ENCODE assay signal across 18 cellular contexts in the genomic region with DNA sequence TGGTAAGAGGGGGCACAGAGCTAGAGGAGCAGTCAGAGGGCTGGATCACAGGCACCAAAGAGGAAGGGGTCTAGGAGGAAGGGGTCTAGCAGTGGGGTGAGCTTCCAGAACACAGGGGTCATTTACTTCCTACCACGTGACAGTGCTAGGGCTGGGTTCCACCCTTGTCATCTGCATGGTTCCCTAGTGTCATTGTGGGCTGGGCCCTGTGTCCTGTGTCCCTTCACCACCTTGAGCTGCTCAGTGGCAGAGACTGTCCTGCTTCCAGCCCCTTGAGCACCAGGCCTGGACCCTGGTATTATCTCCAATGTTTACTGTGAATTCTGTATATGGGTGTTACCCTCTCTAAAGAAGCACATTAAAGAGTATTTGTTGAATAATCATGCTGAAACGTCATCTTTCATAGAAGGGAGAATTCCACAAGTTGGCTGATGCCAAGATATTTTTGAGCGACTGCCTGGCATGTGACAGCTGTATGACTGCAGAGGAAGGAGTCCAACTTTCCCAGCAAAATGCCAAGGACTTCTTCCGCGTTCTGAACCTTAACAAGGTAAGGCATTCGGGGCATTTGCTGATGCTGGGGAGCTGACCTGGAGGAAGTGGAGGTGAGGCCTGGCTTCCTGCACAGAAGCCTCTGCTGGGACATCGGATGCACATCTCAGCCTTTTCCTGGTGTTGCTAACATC. TPM values are rescaled to one million over a fixed set of nuclear protein-coding genes. Genes with fewer than 3 reads are reported as not detected.
DNase-seq lines count a peak whose midpoint lies in the region; ATAC-seq and TF ChIP-seq lines count a peak whose summit lies in the region.
"Had no signal": no experiment of that assay in that cellular context is flagged by ENCODE, and none has a peak within 500 bp of the region (broad histone marks: within the 10 kb centered on the region; RNA-seq: fewer than 3 reads in every experiment).

No MANE protein-coding gene starts in this region.

- no peak overlapping the region for H2AFZ ChIP-seq in Loucy (ENCODE audit: low read length)
- no peak overlapping the region for H2AFZ ChIP-seq in neuronal stem cell (ENCODE audit: low read length)

- H2AK5ac ChIP-seq in neuronal stem cell (ENCODE audit: low read depth, low read length) = no peak overlapping the region

- H2BK120ac ChIP-seq in neuronal stem cell (ENCODE audit: low read depth, low read length) = no peak overlapping the region

- intact Hi-C loops in transverse colon (cut with DNase I; ENCODE audit: low total_unique reads) = no loop called here

- H4K8ac ChIP-seq in neuronal stem cell (ENCODE audit: low read depth, low read length) = no peak overlapping the region

- no peak for TF ChIP-seq EP300 in transverse colon (IDR thresholded peaks at IDR 0.05; ENCODE audit: low read depth)

- H3F3A ChIP-seq in Loucy (ENCODE audit: low read depth) = no peaks in the 10 kb centered on the region

- no peak overlapping the region for H3K14ac ChIP-seq in neuronal stem cell (ENCODE audit: low read length)

- peak overlapping the region; percentile 56 for H3K27ac Mint-ChIP-seq in T-helper 17 cell
- no peak overlapping the region for H3K27ac Mint-ChIP-seq in mesothelial cell of epicardium

- no peak overlapping the region for H3K4ac ChIP-seq in neuronal stem cell (ENCODE audit: low read length)

- DNase-seq in T-helper 17 cell (no peak), dermis microvascular lymphatic vessel endothelial cell (ENCODE audit: low read depth in 2 of 2) (peak; percentile 58 to 63), neuronal stem cell (ENCODE audit: low spot score) (no peak), mesothelial cell of epicardium (ENCODE audit: low spot score in 2 of 2, unreplicated experiment in 2 of 2) (no peak), transverse colon (no peak)
- DNase-seq: activated CD4-positive, alpha-beta T cell treated with anti-CD3 and anti-CD28 coated beads, Interleukin-2, amount 50 U/mL, for 48 hours; activated effector memory CD4-positive, alpha-beta T cell treated with anti-CD3 and anti-CD28 coated beads, Interleukin-2, amount 50 U/mL, for 16 hours; BE2C; Calu3; colonic mucosa; foreskin keratinocyte; NCI-H187 treated with DMSO at 0.1 percent for 48 hours; NCI-H345; ovary; stimulated activated CD4-positive, alpha-beta T cell treated with anti-CD3 and anti-CD28 coated beads, Interleukin-4, amount 100 ng/mL, for 24 hours had no signal

- TF ChIP-seq CTCF in Loucy (conservative IDR thresholded peaks at IDR 0.05; ENCODE audit: low read length) (no peak), mesothelial cell of epicardium (IDR thresholded peaks at IDR 0.05; ENCODE audit: unreplicated experiment) (no peak), transverse colon (IDR thresholded peaks at IDR 0.05) (no peak)

- H3K79me2 ChIP-seq in Loucy (ENCODE audit: insufficient read depth, low read length) = peaks cover 78% of the 10 kb centered on the region

- no peak for TF ChIP-seq POLR2A in transverse colon (IDR thresholded peaks at IDR 0.05)

- no peak overlapping the region for H2BK12ac ChIP-seq in neuronal stem cell (ENCODE audit: low read length)

- H3K9me3 ChIP-seq in Loucy (ENCODE audit: insufficient read depth, low read depth, low read length) (no peaks in the 10 kb centered on the region), T-helper 17 cell (ENCODE audit: control insufficient read depth, low read length, poor library complexity, severe bottlenecking) (no peaks in the 10 kb centered on the region), neuronal stem cell (replicated peaks in 1 of 2; ENCODE audit: control insufficient read depth in 2 of 2, insufficient read depth in 1 of 2, low read depth in 1 of 2, low read length in 2 of 2) (no peaks in the 10 kb centered on the region), transverse colon (no peaks in the 10 kb centered on the region)
- H3K9me3 ChIP-seq: BE2C, colonic mucosa, ovary had no signal

- no peaks in the 10 kb centered on the region for H3K9me2 ChIP-seq in Loucy (replicated peaks; ENCODE audit: low read depth, low read length)

- peaks cover 29% of the 10 kb centered on the region for H3K4me1 Mint-ChIP-seq in T-helper 17 cell
- H3K4me1 Mint-ChIP-seq in mesothelial cell of epicardium = peaks cover 4% of the 10 kb centered on the region

- H3K36me3 ChIP-seq in Loucy (ENCODE audit: insufficient read depth, low read length) = peaks cover 78% of the 10 kb centered on the region; the same call in 1 of the 2 replicates
- peaks cover 51 to 91% of the 10 kb centered on the region in 2 donors for H3K36me3 ChIP-seq in neuronal stem cell (replicated peaks in 1 of 2; ENCODE audit: control insufficient read depth in 2 of 2, insufficient read depth in 2 of 2, low read length in 2 of 2)
- H3K36me3 ChIP-seq in transverse colon = peaks cover 0 to 51% (median 20%) of the 10 kb centered on the region in 4 donors
- H3K36me3 ChIP-seq: ovary had no signal

- H3K23ac ChIP-seq in neuronal stem cell (ENCODE audit: low read depth, low read length, poor library complexity) = peak overlapping the region; percentile 9

- peaks cover 55% of the 10 kb centered on the region for H4K20me1 ChIP-seq in Loucy (ENCODE audit: insufficient read depth, low read length, poor library complexity, severe bottlenecking)

- H3K9ac ChIP-seq in Loucy (ENCODE audit: low read depth, low read length, poor library complexity, severe bottlenecking) (no peak overlapping the region), neuronal stem cell (ENCODE audit: low read depth, low read length, poor library complexity) (peak overlapping the region; percentile 30)

- H3K18ac ChIP-seq in neuronal stem cell (ENCODE audit: low read length) = no peak overlapping the region

- H3K4me1 ChIP-seq in Loucy (ENCODE audit: insufficient read depth, low read length, poor library complexity, severe bottlenecking) (peaks cover 24% of the 10 kb centered on the region), neuronal stem cell (ENCODE audit: control insufficient read depth in 2 of 2, insufficient read depth in 1 of 2, low read depth in 1 of 2, low read length in 2 of 2) (no peaks in the 10 kb centered on the region), transverse colon (peaks cover 0 to 13% (median 8%) of the 10 kb centered on the region in 4 donors)
- H3K4me1 ChIP-seq: BE2C, foreskin keratinocyte had no signal

- WGBS in neuronal stem cell (ENCODE audit: extremely low coverage in 2 of 2, insufficient read length in 2 of 2, insufficient replicate concordance in 1 of 2), 2 donors = no CpG with 5 or more reads among the region's 7 CpGs
- 88% methylated on average over 7 of the region's 7 CpGs; no CpG with 5 or more reads in 1 of the 2 donors for WGBS in transverse colon (ENCODE audit: low coverage in 1 of 2), 2 donors

- no peak overlapping the region for H2BK15ac ChIP-seq in neuronal stem cell (ENCODE audit: low read length)

- H3K4me3 Mint-ChIP-seq in T-helper 17 cell (no peak overlapping the region), mesothelial cell of epicardium (no peak overlapping the region)

- H3K4me3 ChIP-seq in Loucy (ENCODE audit: low read length, poor library complexity, severe bottlenecking) (no peak overlapping the region), neuronal stem cell (ENCODE audit: low read length in 2 of 2) (no peak overlapping the region), transverse colon (no peak overlapping the region)
- H3K4me3 ChIP-seq: colonic mucosa, ovary, skin epidermis had no signal

- in situ Hi-C loops in transverse colon (cut with MboI; ENCODE audit: low pct_ligation_motif_present in 1 of 4, low pct_unique_long_range_greater_than_20kb in 1 of 4, low sequenced_read_pairs in 3 of 4) = no loop called here

- H3K27me3 Mint-ChIP-seq in T-helper 17 cell = no peaks in the 10 kb centered on the region
- H3K27me3 Mint-ChIP-seq in mesothelial cell of epicardium (ENCODE audit: low read depth) = no peaks in the 10 kb centered on the region

- ATAC-seq in T-helper 17 cell (no peak), GM21619 (IDR thresholded peaks at IDR 0.05; ENCODE audit: unreplicated experiment) (no peak)
- ATAC-seq: foreskin keratinocyte had no signal

- H2BK5ac ChIP-seq in neuronal stem cell (ENCODE audit: low read length) = no peak overlapping the region

- no peak overlapping the region for H4K91ac ChIP-seq in neuronal stem cell (ENCODE audit: low read depth, low read length, poor library complexity)

- H3K9me3 Mint-ChIP-seq in mesothelial cell of epicardium = no peaks in the 10 kb centered on the region

- H3K79me1 ChIP-seq in neuronal stem cell (ENCODE audit: low read depth, low read length) = peaks cover 9% of the 10 kb centered on the region

- no peaks in the 10 kb centered on the region for H3K27me3 ChIP-seq in Loucy (ENCODE audit: insufficient read depth, low read length, poor library complexity, severe bottlenecking)
- H3K27me3 ChIP-seq in neuronal stem cell (ENCODE audit: control insufficient read depth in 3 of 3, insufficient read depth in 3 of 3, low read depth in 1 of 3, low read length in 3 of 3) = no peaks in the 10 kb centered on the region
- H3K27me3 ChIP-seq in transverse colon = no peaks in the 10 kb centered on the region
- H3K27me3 ChIP-seq: BE2C, colonic mucosa, foreskin keratinocyte, ovary had no signal

- H3K4me2 ChIP-seq in Loucy (ENCODE audit: low read depth, low read length, poor library complexity, severe bottlenecking) (peak overlapping the region; percentile 23), neuronal stem cell (ENCODE audit: insufficient read depth, low read length, poor library complexity, severe bottlenecking) (no peak overlapping the region)

- no peak overlapping the region for H3K27ac ChIP-seq in neuronal stem cell (replicated peaks; ENCODE audit: low read length)
- H3K27ac ChIP-seq in transverse colon = no peak overlapping the region
- H3K27ac ChIP-seq: colonic mucosa, foreskin keratinocyte, ovary had no signal

- H3K36me3 Mint-ChIP-seq in T-helper 17 cell (ENCODE audit: low read depth) (peaks cover 10% of the 10 kb centered on the region), mesothelial cell of epicardium (peaks cover 39% of the 10 kb centered on the region)

RNA-seq across cellular contexts. Expression of gene NARF, which starts 5.5 kb away (rescaled TPM):
- total RNA-seq in T-helper 17 cell = 10 to 100 TPM; 86.2 to 94.4 TPM
- 56.0 and 123 TPM in 2 replicates for total RNA-seq in dermis microvascular lymphatic vessel endothelial cell
- 107 TPM for polyA plus RNA-seq in neuronal stem cell (2013, experiment 1 of 2)
- 107 TPM for polyA plus RNA-seq in neuronal stem cell (2013, experiment 2 of 2)
- 116 to 123 TPM (median 122 TPM) in 3 replicates for total RNA-seq in mesothelial cell of epicardium
- 100 to 1,000 TPM in 1 of 4 donors, 10 to 100 TPM in 3; 44.1 to 133 (median 61.1) TPM for total RNA-seq in transverse colon

RNA-seq across cellular contexts. Expression of gene CYBC1, which starts 13.5 kb away (rescaled TPM):
- 100 to 1,000 TPM; 110 to 121 TPM for total RNA-seq in T-helper 17 cell
- total RNA-seq in dermis microvascular lymphatic vessel endothelial cell = 30.6 and 58.8 TPM in 2 replicates
- polyA plus RNA-seq in neuronal stem cell (2013, experiment 1 of 2) = 42.0 TPM
- 41.3 TPM for polyA plus RNA-seq in neuronal stem cell (2013, experiment 2 of 2)
- 86.7 to 93.0 TPM (median 88.1 TPM) in 3 replicates for total RNA-seq in mesothelial cell of epicardium
- total RNA-seq in transverse colon = 100 to 1,000 TPM in 2 of 4 donors, 10 to 100 TPM in 2; 46.2 to 212 (median 86.2) TPM

RNA-seq across cellular contexts. Expression of gene OGFOD3, which starts 45.6 kb away (rescaled TPM):
- 10 to 100 TPM; 15.8 to 16.5 TPM for total RNA-seq in T-helper 17 cell
- 24.1 and 25.9 TPM in 2 replicates for total RNA-seq in dermis microvascular lymphatic vessel endothelial cell
- 14.8 TPM for polyA plus RNA-seq in neuronal stem cell (2013, experiment 1 of 2)
- 15.3 TPM for polyA plus RNA-seq in neuronal stem cell (2013, experiment 2 of 2)
- 36.6 to 40.3 TPM (median 39.3 TPM) in 3 replicates for total RNA-seq in mesothelial cell of epicardium
- total RNA-seq in transverse colon = 10 to 100 TPM in 3 of 4 donors, 1 to 10 TPM in 1; 7.9 to 27.5 (median 25.9) TPM

RNA-seq across cellular contexts. Expression of gene HEXD, which starts 45.9 kb away (rescaled TPM):
- total RNA-seq in T-helper 17 cell (10 to 100 TPM; 32.2 to 33.4 TPM), dermis microvascular lymphatic vessel endothelial cell (6.8 and 15.7 TPM in 2 replicates), mesothelial cell of epicardium (75.3 to 82.8 TPM (median 76.3 TPM) in 3 replicates), transverse colon (100 to 1,000 TPM in 2 of 4 donors, 10 to 100 TPM in 2; 45.5 to 258 (median 102) TPM)
- 19.9 TPM for polyA plus RNA-seq in neuronal stem cell (2013, experiment 1 of 2)
- 19.4 TPM for polyA plus RNA-seq in neuronal stem cell (2013, experiment 2 of 2)

RNA-seq across cellular contexts. Expression of gene FOXK2, which starts 55.5 kb away (rescaled TPM):
- total RNA-seq in T-helper 17 cell (10 to 100 TPM; 41.5 to 42.7 TPM), dermis microvascular lymphatic vessel endothelial cell (18.0 and 29.8 TPM in 2 replicates), mesothelial cell of epicardium (88.3 to 92.0 TPM (median 91.7 TPM) in 3 replicates), transverse colon (100 to 1,000 TPM in 2 of 4 donors, 10 to 100 TPM in 2; 41.2 to 216 (median 106) TPM)
- polyA plus RNA-seq in neuronal stem cell (2013, experiment 1 of 2) = 69.7 TPM
- polyA plus RNA-seq in neuronal stem cell (2013, experiment 2 of 2) = 71.0 TPM

Comparison
In these comparisons a context has a peak if more than half of its experiments do, and no peak if none do; other contexts are left out.
1. DNase-seq: peak in dermis microvascular lymphatic vessel endothelial cell (2 of 2); none in T-helper 17 cell (0 of 3), neuronal stem cell (single experiment), mesothelial cell of epicardium (0 of 2) and transverse colon (single experiment).